8 cellular contexts compared by ENCODE assay signal in genomic region chr13:29508130-29508873, GRCh38.
DNase-seq lines count a peak whose midpoint lies in the region; ATAC-seq and TF ChIP-seq lines count a peak whose summit lies in the region.

No MANE protein-coding gene starts in this region.

- H3K36me3 ChIP-seq in ascending aorta (peaks cover 0 to 12% of the 10 kb centered on the region in 2 donors), sigmoid colon (peaks cover 0 to 3% (median under 1%) of the 10 kb centered on the region in 4 donors)

- DNase-seq in EH (ENCODE audit: low read depth) (peak; percentile 84), H4 (ENCODE audit: low spot score) (peak; percentile 57), NCI-H1694 (lab: John Stamatoyannopoulos, UW) (peak; percentile 63), T-helper 22 cell (ENCODE audit: low read depth) (peak; percentile 31), ascending aorta (ENCODE audit: low spot score in 2 of 2) (peak in 1 of 2 donors; percentile 89), hepatic stellate cell (ENCODE audit: low spot score) (peak; percentile 93), sigmoid colon (peak; percentile 93)

- H3K27ac ChIP-seq in ascending aorta (no peak overlapping the region), sigmoid colon (peak overlapping the region in 2 of 4 donors; percentile 12 to 58)

- TF ChIP-seq EP300 in sigmoid colon (IDR thresholded peaks at IDR 0.05), result no peak

- peak; percentile 83 to 99 (median 95) for TF ChIP-seq CTCF in ascending aorta (IDR thresholded peaks at IDR 0.05)
- peak; percentile 86 to 98 (median 94) for TF ChIP-seq CTCF in sigmoid colon (IDR thresholded peaks at IDR 0.05)

- no peaks in the 10 kb centered on the region for H3K27me3 ChIP-seq in ascending aorta
- H3K27me3 ChIP-seq in sigmoid colon, result no peaks in the 10 kb centered on the region

- intact Hi-C loops in ascending aorta (cut with DNase I) (loop anchor here (1.0 to 5.0 kb wide), 5 partner anchors 86 to 607 kb away; partner anchors contain the start of gene SLC7A1), sigmoid colon (cut with DNase I) (loop anchor here (1.0 to 2.0 kb wide), 3 partner anchors 86 to 605 kb away; partner anchors contain the start of genes SLC7A1 and UBL3)

- H3K9me3 ChIP-seq in ascending aorta (no peaks in the 10 kb centered on the region), sigmoid colon (no peaks in the 10 kb centered on the region)

- no peak for TF ChIP-seq POLR2A in sigmoid colon (IDR thresholded peaks at IDR 0.05)

- WGBS in sigmoid colon, 2 donors, result 43 to 51% methylated on average over 16 of the region's 16 CpGs

- peaks cover 0 to 3% of the 10 kb centered on the region in 2 donors for H3K4me1 ChIP-seq in ascending aorta
- peaks cover 0 to 34% (median 28%) of the 10 kb centered on the region in 4 donors for H3K4me1 ChIP-seq in sigmoid colon

- no peak for ATAC-seq in HG03571 (IDR thresholded peaks at IDR 0.05; ENCODE audit: unreplicated experiment)

- H3K4me3 ChIP-seq in ascending aorta (peak overlapping the region in 1 of 2 donors; percentile 16), sigmoid colon (no peak overlapping the region)
